Comparison of ENCODE assay signal across 8 cellular contexts in the genomic region with DNA sequence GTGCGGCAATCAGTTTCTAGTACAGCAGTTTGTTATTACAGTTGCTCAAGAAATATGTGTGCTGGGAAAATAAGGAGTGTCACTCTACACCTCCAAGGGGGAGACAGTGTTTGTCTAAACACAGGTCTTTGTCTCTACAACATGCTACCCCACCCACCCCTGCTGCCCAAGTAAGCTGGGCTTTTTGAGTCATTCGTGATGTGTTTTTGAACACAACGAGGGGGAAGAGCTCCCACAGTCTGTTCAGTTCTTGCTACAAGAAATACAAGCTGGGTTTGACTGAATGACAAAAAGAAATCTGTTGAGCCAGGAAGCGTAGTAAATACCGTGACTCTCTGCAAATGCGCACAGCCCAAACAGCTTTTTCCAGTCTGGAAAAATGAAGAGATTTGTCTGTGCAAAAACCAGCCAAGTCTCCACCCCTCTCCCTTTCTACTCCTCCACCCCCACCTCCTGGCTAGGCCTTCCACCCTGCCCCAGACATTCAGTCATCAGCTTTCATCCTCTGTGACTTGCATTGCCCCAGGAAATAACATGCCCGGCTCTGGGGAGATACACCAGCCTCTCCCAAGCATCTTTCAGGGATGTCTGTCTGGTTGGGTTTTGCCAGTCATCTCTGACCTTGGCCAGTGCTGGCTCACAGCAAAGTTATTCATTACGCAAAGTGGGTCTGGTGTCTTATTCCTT. TPM values are rescaled to one million over a fixed set of nuclear protein-coding genes. Genes with fewer than 3 reads are reported as not detected.
DNase-seq lines count a peak whose midpoint lies in the region; ATAC-seq and TF ChIP-seq lines count a peak whose summit lies in the region.

No MANE protein-coding gene starts in this region.

- H3K27ac ChIP-seq in AG04450 (ENCODE audit: low read depth, low read length) (peak overlapping the region; percentile 95), PC-3 (ENCODE audit: low read length) (peak overlapping the region; percentile 72), neural progenitor cell (no peak overlapping the region)

- intact Hi-C loops in PC-3 (cut with micrococcal nuclease) = loop anchor here (1.0 to 2.0 kb wide), 2 partner anchors 18 to 26 kb away; a partner anchor contains a TSS

- H3K4me1 ChIP-seq in PC-3 (ENCODE audit: insufficient read depth, low read length) = peaks cover 19% of the 10 kb centered on the region
- peaks cover 18% of the 10 kb centered on the region for H3K4me1 ChIP-seq in neural progenitor cell

- DNase-seq in AG04450 (ENCODE audit: low read depth, low spot score) (peak; percentile 65), PC-3 (peak; percentile 69), fibroblast of pulmonary artery (ENCODE audit: low read depth) (peak; percentile 93), neural progenitor cell (ENCODE audit: low spot score) (no peak), endothelial cell (ENCODE audit: low spot score) (no peak), HEK293T (ENCODE audit: extremely low spot score) (no peak)

- H3K4me3 ChIP-seq in AG04450 (ENCODE audit: low read depth, low read length) (peak overlapping the region; percentile 31), PC-3 (ENCODE audit: low read length) (peak overlapping the region; percentile 47; the same call in 1 of the 2 replicates), fibroblast of pulmonary artery (replicated peaks; ENCODE audit: low read depth, low read length) (peak overlapping the region; percentile 31), neural progenitor cell (no peak overlapping the region)

- H3K9me3 Mint-ChIP-seq in neural progenitor cell (peaks cover 13% of the 10 kb centered on the region), endothelial cell (ENCODE audit: unreplicated experiment) (peaks cover 3% of the 10 kb centered on the region)

- H3K36me3 ChIP-seq in PC-3 (ENCODE audit: low read depth, low read length) (no peaks in the 10 kb centered on the region), neural progenitor cell (no peaks in the 10 kb centered on the region)

- H3K4me1 Mint-ChIP-seq in neural progenitor cell (peaks cover 51% of the 10 kb centered on the region), endothelial cell (ENCODE audit: unreplicated experiment) (peaks cover 19% of the 10 kb centered on the region)

- H3K4me3 Mint-ChIP-seq in neural progenitor cell = peak overlapping the region; percentile 3
- no peak overlapping the region for H3K4me3 Mint-ChIP-seq in endothelial cell (ENCODE audit: unreplicated experiment)

- H3K27me3 Mint-ChIP-seq in neural progenitor cell (ENCODE audit: insufficient read depth, low read depth) = peaks cover 7% of the 10 kb centered on the region
- H3K27me3 Mint-ChIP-seq in endothelial cell (ENCODE audit: unreplicated experiment) = peaks cover 4% of the 10 kb centered on the region

- H4K20me1 ChIP-seq in PC-3 (ENCODE audit: low read length) (no peaks in the 10 kb centered on the region), neural progenitor cell (ENCODE audit: low read depth) (no peaks in the 10 kb centered on the region)

- peaks cover 3% of the 10 kb centered on the region for H3K79me2 ChIP-seq in PC-3 (ENCODE audit: low read length)
- no peaks in the 10 kb centered on the region for H3K79me2 ChIP-seq in neural progenitor cell (ENCODE audit: low read depth)

- no peaks in the 10 kb centered on the region for H3K9me2 ChIP-seq in PC-3 (replicated peaks; ENCODE audit: low read length)

- H3K9me3 ChIP-seq in AG04450 (ENCODE audit: control insufficient read depth, insufficient read depth, low read length) (no peaks in the 10 kb centered on the region), PC-3 (ENCODE audit: low read length) (no peaks in the 10 kb centered on the region), neural progenitor cell (ENCODE audit: low read depth) (no peaks in the 10 kb centered on the region)

- BruUV-seq in PC-3 (replicated peaks; lab: Mats Ljungman, UMichigan) = no TSS peak

- H3K4me2 ChIP-seq in PC-3 (ENCODE audit: low read length) (peak overlapping the region; percentile 61), neural progenitor cell (no peak overlapping the region)

- 0 out of 2 replicates have a peak overlapping the region, but pooled peaks have one; percentile 38 for H2AFZ ChIP-seq in PC-3 (ENCODE audit: low read length)
- H2AFZ ChIP-seq in neural progenitor cell (replicated peaks) = no peak overlapping the region

- H3K27ac Mint-ChIP-seq in neural progenitor cell (peak overlapping the region; percentile 94), endothelial cell (ENCODE audit: unreplicated experiment) (no peak overlapping the region)

- H3F3A ChIP-seq in PC-3 (ENCODE audit: low read length, unreplicated experiment) = no peaks in the 10 kb centered on the region
- H3F3A ChIP-seq in neural progenitor cell (ENCODE audit: low read depth) = no peaks in the 10 kb centered on the region

- POLR2A ChIA-PET in AG04450 (lab: Yijun Ruan, JAX) (interaction anchor here (0.6 to 2.8 kb wide), 7 partner anchors 11 to 1926 kb away, joined by 3 to 22 read pairs (median 4); a partner anchor contains a TSS), PC-3 (lab: Charles Lee; ENCODE audit: unreplicated experiment) (no interaction called here), HEK293T (lab: Yijun Ruan, JAX) (no interaction called here)

- H3K9ac ChIP-seq in PC-3 (ENCODE audit: low read length) (peak overlapping the region; percentile 17; the same call in 1 of the 2 replicates), neural progenitor cell (no peak overlapping the region)

- H3K36me3 Mint-ChIP-seq in neural progenitor cell = peaks cover 11% of the 10 kb centered on the region
- H3K36me3 Mint-ChIP-seq in endothelial cell (ENCODE audit: low read depth, unreplicated experiment) = peaks cover 19% of the 10 kb centered on the region

- CTCF ChIA-PET in AG04450 (lab: Charles Lee) (interaction anchor here (0.7 to 2.7 kb wide), 4 partner anchors 22 to 79 kb away, joined by 4 to 11 read pairs (median 5); a partner anchor contains a TSS), PC-3 (lab: Charles Lee) (interaction anchor here (0.7 kb wide), 1 partner anchor 25 kb away, joined by 4 read pairs; no protein-coding TSS in a partner anchor), HEK293T (lab: Yijun Ruan, JAX) (no interaction called here)

- H3K27me3 ChIP-seq in AG04450 (ENCODE audit: control insufficient read depth, insufficient read depth, low read length) (no peaks in the 10 kb centered on the region), PC-3 (ENCODE audit: low read length) (no peaks in the 10 kb centered on the region), neural progenitor cell (no peaks in the 10 kb centered on the region)

- no peak for TF ChIP-seq CTCF in AG04450 (IDR thresholded peaks at IDR 0.05; ENCODE audit: low read depth, low read length)
- TF ChIP-seq CTCF in PC-3 (conservative IDR thresholded peaks at IDR 0.05; ENCODE audit: low read depth, low read length) = no peak
- no peak for TF ChIP-seq CTCF in fibroblast of pulmonary artery (IDR thresholded peaks at IDR 0.05; ENCODE audit: low read length, missing control alignments)
- no peak for TF ChIP-seq CTCF in neural progenitor cell (IDR thresholded peaks at IDR 0.05)
- TF ChIP-seq CTCF in endothelial cell (IDR thresholded peaks at IDR 0.05; ENCODE audit: unreplicated experiment) = no peak

- ATAC-seq in PC-3 (peak; percentile 83), GM18861 (IDR thresholded peaks at IDR 0.05; ENCODE audit: unreplicated experiment) (no peak), GM21515 (IDR thresholded peaks at IDR 0.05; ENCODE audit: unreplicated experiment) (no peak)

TF ChIP-seq in HEK293T, 16 proteins besides CTCF, POLR2A, EP300 and RAD21:
- no peak for TF ChIP-seq TARDBP (IDR thresholded peaks at IDR 0.05)
TF ChIP-seq in HEK293T: peak in this region for 0.

RNA-seq across cellular contexts. Expression of a gene that starts 25.7 kb away (rescaled TPM):
- polyA plus RNA-seq in AG04450 (2011; rRNA removed) = 27.9 and 42.6 TPM in 2 replicates
- polyA minus RNA-seq in AG04450 (2011; rRNA and poly(A)+ RNA removed) = 55.4 and 114 TPM in 2 replicates
- total RNA-seq in PC-3 (2014; rRNA removed) (13.3 and 19.5 TPM in 2 replicates), neural progenitor cell (ENCODE audit: low replicate concordance) (52.7 and 86.0 TPM in 2 replicates), endothelial cell (ENCODE audit: unreplicated experiment) (49.2 TPM)

RNA-seq across cellular contexts. Expression of a gene that starts 27.8 kb away (rescaled TPM):
- 1.2 and 1.4 TPM in 2 replicates for polyA plus RNA-seq in AG04450 (2011; rRNA removed)
- 2.5 and 3.6 TPM in 2 replicates for polyA minus RNA-seq in AG04450 (2011; rRNA and poly(A)+ RNA removed)
- total RNA-seq in PC-3 (2014; rRNA removed) = 0.40 TPM in 1 of 2 replicates, not detected in the other
- total RNA-seq in neural progenitor cell (ENCODE audit: low replicate concordance) = 3.0 and 4.1 TPM in 2 replicates
- total RNA-seq in endothelial cell (ENCODE audit: unreplicated experiment) = 2.0 TPM

Comparison
In these comparisons a context has a peak if more than half of its experiments do, and no peak if none do; other contexts are left out.
1. DNase-seq: peak in AG04450 (single experiment), PC-3 (single experiment) and fibroblast of pulmonary artery (single experiment); none in neural progenitor cell (single experiment), endothelial cell (single experiment) and HEK293T (single experiment).